ENCODE assay signal across 12 cellular contexts in the genomic region with DNA sequence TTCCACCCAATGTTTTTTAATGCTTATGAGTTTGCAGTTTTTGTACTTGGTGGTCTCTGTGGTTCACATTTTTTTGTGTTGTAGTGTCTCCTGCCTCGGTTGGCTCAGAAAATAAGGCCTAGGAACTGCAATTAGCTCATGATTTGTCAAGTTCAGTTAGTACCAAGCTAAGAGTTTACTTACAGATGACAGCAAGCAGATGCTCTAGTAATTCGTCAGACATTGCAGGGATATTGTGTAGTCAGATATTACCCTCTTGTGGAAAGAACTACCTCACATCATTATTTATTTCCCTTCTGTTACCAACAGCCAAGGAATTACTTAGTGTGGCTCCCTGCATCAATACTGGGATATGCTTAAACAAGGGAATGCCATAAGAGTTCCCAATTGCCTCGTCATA. TPM values are rescaled to one million over a fixed set of nuclear protein-coding genes. Genes with fewer than 3 reads are reported as not detected.
DNase-seq lines count a peak whose midpoint lies in the region; ATAC-seq and TF ChIP-seq lines count a peak whose summit lies in the region.
"Had no signal": no experiment of that assay in that cellular context is flagged by ENCODE, and none has a peak within 500 bp of the region (broad histone marks: within the 10 kb centered on the region; RNA-seq: fewer than 3 reads in every experiment).

No MANE protein-coding gene starts in this region.

- H3K4ac ChIP-seq in trophoblast cell (ENCODE audit: low read depth, low read length) = no peak overlapping the region

- peaks cover under 1% of the 10 kb centered on the region for H3K79me2 ChIP-seq in trophoblast cell (ENCODE audit: control insufficient read depth, insufficient read depth, low read length, poor library complexity)

- H3K9me3 ChIP-seq in HEK293 (ENCODE audit: control insufficient read depth, insufficient read depth, low read depth, low read length) (no peaks in the 10 kb centered on the region), muscle layer of duodenum (ENCODE audit: control insufficient read depth in 1 of 2, low read length in 2 of 2) (no peaks in the 10 kb centered on the region), trophoblast cell (ENCODE audit: insufficient read depth, low read depth, low read length) (no peaks in the 10 kb centered on the region)

- WGBS in trophoblast cell (ENCODE audit: extremely low coverage, insufficient coverage, insufficient read length) = no CpG with 5 or more reads among the region's 3 CpGs

- H2AFZ ChIP-seq in trophoblast cell (ENCODE audit: insufficient read depth, low read length, poor library complexity) = no peak overlapping the region

- no peak overlapping the region for H3K9ac ChIP-seq in trophoblast cell (ENCODE audit: low read length)

- H2BK12ac ChIP-seq in trophoblast cell (ENCODE audit: low read length) = no peak overlapping the region

- CTCF ChIA-PET in HEK293 (lab: Yijun Ruan, JAX) = interaction anchor here (0.7 kb wide), 1 partner anchor 954 kb away, joined by 5 read pairs; no protein-coding TSS in a partner anchor

- H3K27me3 ChIP-seq in muscle layer of duodenum (ENCODE audit: low read depth, low read length) (no peaks in the 10 kb centered on the region), foreskin keratinocyte (no peaks in the 10 kb centered on the region), trophoblast cell (ENCODE audit: insufficient read depth, low read length) (no peaks in the 10 kb centered on the region)
- H3K27me3 ChIP-seq: dorsolateral prefrontal cortex had no signal

- H3K4me1 Mint-ChIP-seq in central memory CD8-positive, alpha-beta T cell = peaks cover 75% of the 10 kb centered on the region

- DNase-seq in Ammon's horn (ENCODE audit: low spot score) (peak; percentile 27), foreskin keratinocyte (no peak), trophoblast cell (no peak), hepatic stellate cell (ENCODE audit: low spot score) (no peak)
- DNase-seq in central memory CD8-positive, alpha-beta T cell (ENCODE audit: low spot score in 2 of 2) = no peak
- DNase-seq: activated CD4-positive, alpha-beta T cell treated with anti-CD3 and anti-CD28 coated beads for 4 hours; activated naive CD4-positive, alpha-beta T cell; dorsolateral prefrontal cortex; NCI-H526 treated with DMSO at 0.1 percent for 48 hours had no signal

- H3K23ac ChIP-seq in trophoblast cell (ENCODE audit: low read length) = no peak overlapping the region

- H2BK120ac ChIP-seq in trophoblast cell (ENCODE audit: insufficient read depth, low read length, poor library complexity) = no peak overlapping the region

- no peak overlapping the region for H4K12ac ChIP-seq in trophoblast cell (ENCODE audit: low read depth, low read length)

- no peak overlapping the region for H3K18ac ChIP-seq in trophoblast cell (ENCODE audit: low read length)

- H4K91ac ChIP-seq in trophoblast cell (ENCODE audit: low read depth, low read length) = no peak overlapping the region

- no peak for ATAC-seq in central memory CD8-positive, alpha-beta T cell (replicated peaks; ENCODE audit: extremely low read depth, poor library complexity, severe bottlenecking)
- ATAC-seq in foreskin keratinocyte (no peak), GM18519 (IDR thresholded peaks at IDR 0.05; ENCODE audit: low FRiP score, unreplicated experiment) (no peak)

- H3K36me3 ChIP-seq in HEK293 (ENCODE audit: control insufficient read depth in 2 of 2, insufficient read depth in 1 of 2, low read length in 2 of 2) = peaks cover 0 to 25% of the 10 kb centered on the region in 2 experiments; a peak in 1 of 3 replicates
- peaks cover 1 to 4% of the 10 kb centered on the region in 2 donors for H3K36me3 ChIP-seq in muscle layer of duodenum (ENCODE audit: control insufficient read depth in 1 of 2, insufficient read depth in 2 of 2, low read length in 2 of 2)
- peaks cover 6 to 7% of the 10 kb centered on the region in 2 experiments for H3K36me3 ChIP-seq in trophoblast cell (ENCODE audit: control insufficient read depth in 1 of 2, insufficient read depth in 2 of 2, low read length in 2 of 2)

- peaks cover 12% of the 10 kb centered on the region for H3K4me1 ChIP-seq in HEK293 (ENCODE audit: control insufficient read depth, insufficient read depth, low read length)
- peaks cover 0 to 67% of the 10 kb centered on the region in 2 donors for H3K4me1 ChIP-seq in muscle layer of duodenum (ENCODE audit: control insufficient read depth in 1 of 2, insufficient read depth in 2 of 2, low read length in 2 of 2)
- H3K4me1 ChIP-seq in foreskin keratinocyte = peaks cover 11% of the 10 kb centered on the region
- peaks cover 3 to 4% of the 10 kb centered on the region in 2 experiments for H3K4me1 ChIP-seq in trophoblast cell (ENCODE audit: control insufficient read depth in 1 of 2, insufficient read depth in 2 of 2, low read length in 2 of 2)

- H2AK5ac ChIP-seq in trophoblast cell (ENCODE audit: low read length) = no peak overlapping the region

- no peaks in the 10 kb centered on the region for H3K27me3 Mint-ChIP-seq in central memory CD8-positive, alpha-beta T cell

- no peak overlapping the region for H3K4me3 Mint-ChIP-seq in central memory CD8-positive, alpha-beta T cell

- H3K36me3 Mint-ChIP-seq in central memory CD8-positive, alpha-beta T cell (ENCODE audit: insufficient read depth) = peaks cover 50% of the 10 kb centered on the region

- no peak overlapping the region for H4K8ac ChIP-seq in trophoblast cell (ENCODE audit: low read depth, low read length)

- POLR2A ChIA-PET in HEK293 (lab: Yijun Ruan, JAX) = interaction anchor here (1.3 kb wide), 1 partner anchor 51 kb away, joined by 3 read pairs; no protein-coding TSS in a partner anchor

- peak overlapping the region; percentile 36 for H3K27ac Mint-ChIP-seq in central memory CD8-positive, alpha-beta T cell (ENCODE audit: low read depth)

- H3K27ac ChIP-seq in HEK293 (ENCODE audit: extremely low read depth, low read depth, low read length) (no peak overlapping the region), muscle layer of duodenum (ENCODE audit: low read length) (peak overlapping the region; percentile 72), foreskin keratinocyte (no peak overlapping the region), trophoblast cell (ENCODE audit: low read depth, low read length) (no peak overlapping the region)
- H3K27ac ChIP-seq: dorsolateral prefrontal cortex had no signal

- TF ChIP-seq CTCF in HEK293 (tag by site-specific recombination; IDR thresholded peaks at IDR 0.05) = no peak
- TF ChIP-seq CTCF in foreskin keratinocyte (conservative IDR thresholded peaks at IDR 0.05) = no peak

- H3K14ac ChIP-seq in trophoblast cell (ENCODE audit: low read length) = no peak overlapping the region

- no peak overlapping the region for H3K4me2 ChIP-seq in trophoblast cell (ENCODE audit: low read length)

- no peaks in the 10 kb centered on the region for H3K9me3 Mint-ChIP-seq in central memory CD8-positive, alpha-beta T cell

- no peaks in the 10 kb centered on the region for H3K79me1 ChIP-seq in trophoblast cell (ENCODE audit: low read length)

- H3K4me3 ChIP-seq in HEK293 (ENCODE audit: low read depth, low read length) (no peak overlapping the region), muscle layer of duodenum (ENCODE audit: low read depth in 1 of 2, low read length in 2 of 2) (no peak overlapping the region), trophoblast cell (ENCODE audit: low read depth, low read length) (no peak overlapping the region)
- H3K4me3 ChIP-seq: dorsolateral prefrontal cortex had no signal

- H2BK5ac ChIP-seq in trophoblast cell (ENCODE audit: low read depth, low read length, poor library complexity) = no peak overlapping the region

TF ChIP-seq in HEK293, 187 proteins besides CTCF, POLR2A, EP300 and RAD21:
- TF ChIP-seq KLF8 (tag by site-specific recombination; IDR thresholded peaks at IDR 0.05) = no peak
- no peak for TF ChIP-seq KLF10 (tag by site-specific recombination; IDR thresholded peaks at IDR 0.05)
- peak; percentile 24; the same call in 1 of the 2 replicates for TF ChIP-seq ZNF654 (tag by site-specific recombination; IDR thresholded peaks at IDR 0.05; ENCODE audit: low read depth)
- TF ChIP-seq ZNF24 (tag by site-specific recombination; IDR thresholded peaks at IDR 0.05) = no peak
- TF ChIP-seq BCL11A (tag by site-specific recombination; IDR thresholded peaks at IDR 0.05; ENCODE audit: low read depth) = no peak
- TF ChIP-seq ZFP3 (tag by site-specific recombination; IDR thresholded peaks at IDR 0.05; ENCODE audit: low read depth) = no peak
- no peak for TF ChIP-seq ZSCAN18 (tag by site-specific recombination; IDR thresholded peaks at IDR 0.05)

RNA-seq across cellular contexts. Expression of gene DYRK2, which starts 14.6 kb away (rescaled TPM):
- total RNA-seq in foreskin keratinocyte = 18.3 and 20.5 TPM in 2 replicates
- 5.9 and 7.7 TPM in 2 replicates for polyA plus RNA-seq in foreskin keratinocyte
- 17.2 TPM in 2 replicates for polyA plus RNA-seq in trophoblast cell (2013)
